ENCODE assay signal across 26 cellular contexts in the genomic region with DNA sequence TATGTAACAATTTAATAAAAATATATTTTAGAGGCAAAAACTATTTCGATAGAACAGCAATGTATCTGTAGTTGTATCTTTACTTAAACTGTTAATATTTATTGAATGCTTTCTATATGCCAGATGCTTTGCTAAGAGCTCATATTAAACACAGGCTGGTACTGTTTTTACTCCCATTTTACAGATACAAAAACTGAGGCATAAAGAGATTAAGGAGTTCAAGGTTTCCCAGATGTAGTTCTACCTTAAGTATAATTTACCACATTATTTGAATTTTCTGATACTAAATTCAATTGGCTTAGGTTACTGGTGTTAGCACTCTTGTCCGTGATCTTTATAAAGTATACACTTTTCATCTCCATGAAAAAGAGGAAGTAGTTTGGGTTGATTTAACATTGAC.
"Had no signal": no experiment of that assay in that cellular context is flagged by ENCODE, and none has a peak within 500 bp of the region (broad histone marks: within the 10 kb centered on the region; RNA-seq: fewer than 3 reads in every experiment).

No MANE protein-coding gene starts in this region.

- ATAC-seq: activated CD4-positive, alpha-beta T cell treated with anti-CD3 and anti-CD28 coated beads for 36 hours; gastroesophageal sphincter; left colon; mucosa of descending colon; natural killer cell treated with Interleukin-12 subunit alpha and Interleukin-12 subunit beta and Interleukin-15 and Interleukin-18, amount 100 ng/mL, for 72 hours; stimulated activated naive CD8-positive, alpha-beta T cell treated with anti-CD3 and anti-CD28 coated beads, Interleukin-15, Interleukin-2, amounts not matched to agents 100 U/mL and 50 U/mL, for 24 hours had no signal

- H3K9me3 ChIP-seq: gastroesophageal sphincter, mucosa of descending colon, neutrophil, ovary, right lobe of liver, thoracic aorta had no signal

- H3K9me3 Mint-ChIP-seq: activated B cell treated with CpG ODN at 0.5 μM for 24 hours had no signal

- H3K4me3 ChIP-seq: gastroesophageal sphincter, mucosa of descending colon, ovary, right lobe of liver had no signal

- H3K27me3 ChIP-seq: gastroesophageal sphincter, neutrophil, ovary, right lobe of liver had no signal

- H3K36me3 ChIP-seq: gastroesophageal sphincter, neutrophil, ovary, right lobe of liver, thoracic aorta had no signal

- DNase-seq: activated B cell treated with CpG ODN at 0.5 μM for 24 hours; activated CD4-positive, alpha-beta T cell treated with anti-CD3 and anti-CD28 coated beads for 36 hours; activated CD4-positive, alpha-beta T cell treated with anti-CD3 and anti-CD28 coated beads, Interleukin-2, amount 50 U/mL, for 4 hours; activated effector memory CD4-positive, alpha-beta T cell treated with Interleukin-2 at 50 U/mL for 16 hours; activated naive CD4-positive, alpha-beta T cell treated with Interleukin-2 at 50 U/mL for 16 hours; activated T-cell treated with anti-CD3 and anti-CD28 coated beads for 4 hours; dermis blood vessel endothelial cell; effector CD4-positive, alpha-beta T cell; erythroblast; kidney; left colon; mesendoderm; mucosa of descending colon; ovary; right lobe of liver; stimulated activated CD4-positive, alpha-beta T cell treated with anti-CD3 and anti-CD28 coated beads, Interleukin-2, amount 100 ng/mL, for 48 hours; stimulated activated naive CD8-positive, alpha-beta T cell treated with anti-CD3 and anti-CD28 coated beads, Interleukin-15, Interleukin-2, amounts not matched to agents 100 U/mL and 50 U/mL, for 24 hours; T-helper 9 cell; trophoblast cell had no signal

- H3K4me3 Mint-ChIP-seq: activated B cell treated with CpG ODN at 0.5 μM for 24 hours; activated CD4-positive, alpha-beta T cell treated with anti-CD3 and anti-CD28 coated beads for 36 hours; activated naive CD8-positive, alpha-beta T cell; central memory CD8-positive, alpha-beta T cell; natural killer cell treated with Interleukin-12 subunit alpha and Interleukin-12 subunit beta and Interleukin-15 and Interleukin-18, amount 100 ng/mL, for 72 hours had no signal

- H3K4me1 Mint-ChIP-seq: activated B cell treated with CpG ODN at 0.5 μM for 24 hours; activated CD4-positive, alpha-beta T cell treated with anti-CD3 and anti-CD28 coated beads for 36 hours; central memory CD8-positive, alpha-beta T cell had no signal

- H3K36me3 Mint-ChIP-seq: activated naive CD8-positive, alpha-beta T cell had no signal

- H3K27me3 Mint-ChIP-seq: activated B cell treated with CpG ODN at 0.5 μM for 24 hours; activated CD4-positive, alpha-beta T cell treated with anti-CD3 and anti-CD28 coated beads for 36 hours; activated naive CD8-positive, alpha-beta T cell; central memory CD8-positive, alpha-beta T cell; natural killer cell treated with Interleukin-12 subunit alpha and Interleukin-12 subunit beta and Interleukin-15 and Interleukin-18, amount 100 ng/mL, for 72 hours; progenitor cell of endocrine pancreas had no signal

- H3K27ac ChIP-seq: gastroesophageal sphincter, neutrophil, right lobe of liver had no signal

- H3K27ac Mint-ChIP-seq: activated B cell treated with CpG ODN at 0.5 μM for 24 hours; activated CD4-positive, alpha-beta T cell treated with anti-CD3 and anti-CD28 coated beads for 36 hours; activated naive CD8-positive, alpha-beta T cell; natural killer cell treated with Interleukin-12 subunit alpha and Interleukin-12 subunit beta and Interleukin-15 and Interleukin-18, amount 100 ng/mL, for 72 hours; progenitor cell of endocrine pancreas had no signal
